8 cellular contexts compared by ENCODE assay signal in the genomic region with DNA sequence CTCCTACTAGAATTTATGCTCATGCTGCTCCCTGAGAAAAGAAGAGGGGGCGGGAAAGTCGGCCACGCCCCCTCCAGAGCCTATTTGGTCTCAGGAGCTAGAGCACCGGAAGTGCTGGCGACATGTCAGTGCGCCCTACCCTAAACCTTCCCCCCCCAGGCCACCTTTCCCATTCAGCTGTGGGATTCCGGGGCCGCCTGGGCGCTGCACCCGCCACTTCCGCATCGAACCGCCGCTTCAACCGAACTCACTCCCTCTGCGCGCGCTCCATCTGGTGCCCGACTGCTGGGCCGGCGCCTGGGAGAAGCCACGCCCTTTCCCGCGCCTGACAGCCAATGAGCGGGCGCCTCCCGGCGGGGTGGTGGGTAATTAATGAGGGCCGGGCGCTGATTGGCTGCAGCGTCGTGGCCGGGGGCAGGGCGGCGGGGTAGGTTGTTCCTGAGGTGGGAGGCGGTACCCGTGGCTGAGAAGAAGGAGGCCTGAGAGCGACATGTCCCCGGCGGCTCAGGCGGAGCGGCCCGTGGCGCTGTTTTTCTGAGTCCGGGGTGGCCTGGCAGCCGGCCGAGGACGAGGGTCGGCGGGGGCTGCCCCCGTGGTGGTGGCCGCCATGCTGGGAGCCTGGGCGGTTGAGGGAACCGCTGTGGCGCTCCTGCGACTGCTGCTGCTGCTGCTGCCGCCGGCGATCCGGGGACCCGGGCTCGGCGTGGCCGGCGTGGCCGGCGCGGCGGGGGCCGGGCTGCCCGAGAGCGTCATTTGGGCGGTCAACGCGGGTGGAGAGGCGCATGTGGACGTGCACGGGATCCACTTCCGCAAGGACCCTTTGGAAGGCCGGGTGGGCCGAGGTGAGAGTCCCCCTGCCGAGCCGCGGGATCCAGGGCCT. TPM values are rescaled to one million over a fixed set of nuclear protein-coding genes. Genes with fewer than 3 reads are reported as not detected.
DNase-seq lines count a peak whose midpoint lies in the region; ATAC-seq, FAIRE-seq and TF ChIP-seq lines count a peak whose summit lies in the region.

A gene with protein sequence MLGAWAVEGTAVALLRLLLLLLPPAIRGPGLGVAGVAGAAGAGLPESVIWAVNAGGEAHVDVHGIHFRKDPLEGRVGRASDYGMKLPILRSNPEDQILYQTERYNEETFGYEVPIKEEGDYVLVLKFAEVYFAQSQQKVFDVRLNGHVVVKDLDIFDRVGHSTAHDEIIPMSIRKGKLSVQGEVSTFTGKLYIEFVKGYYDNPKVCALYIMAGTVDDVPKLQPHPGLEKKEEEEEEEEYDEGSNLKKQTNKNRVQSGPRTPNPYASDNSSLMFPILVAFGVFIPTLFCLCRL (plus strand): TSS at position 460 of the 880 bp plus-strand sequence. CDS start 148 bp downstream, at position 608.

- peak; percentile 90 to 93 for ATAC-seq in natural killer cell treated with Interleukin-12 subunit alpha and Interleukin-12 subunit beta and Interleukin-15 and Interleukin-18, amount 100 ng/mL, for 72 hours
- peak; percentile 88 for ATAC-seq in stimulated activated naive CD8-positive, alpha-beta T cell treated with anti-CD3 and anti-CD28 coated beads, Interleukin-15, Interleukin-2, amounts not matched to agents 100 U/mL and 50 U/mL, for 24 hours

- no peaks in the 10 kb centered on the region for H3K36me3 Mint-ChIP-seq in natural killer cell treated with Interleukin-12 subunit alpha and Interleukin-12 subunit beta and Interleukin-15 and Interleukin-18, amount 100 ng/mL, for 72 hours

- H3K9ac ChIP-seq in ES-I3 (ENCODE audit: low read depth, low read length) (peak within 1 kb of the TSS; percentile 80), Loucy (ENCODE audit: low read depth, low read length, poor library complexity, severe bottlenecking) (peak within 1 kb of the TSS; percentile 96)

- FAIRE-seq in H54 (lab: Jason Lieb, UNC) = no peak

- no peaks in the 10 kb centered on the region for H3K9me3 ChIP-seq in ES-I3 (ENCODE audit: control insufficient read depth, insufficient read depth, low read length)
- no peaks in the 10 kb centered on the region for H3K9me3 ChIP-seq in Loucy (ENCODE audit: insufficient read depth, low read depth, low read length)

- peaks cover 45% of the 10 kb centered on the region for H4K20me1 ChIP-seq in Loucy (ENCODE audit: insufficient read depth, low read length, poor library complexity, severe bottlenecking)

- peak within 1 kb of the TSS; percentile 89 for H3K4me3 ChIP-seq in Loucy (ENCODE audit: low read length, poor library complexity, severe bottlenecking)

- no peaks in the 10 kb centered on the region for H3K9me3 Mint-ChIP-seq in natural killer cell treated with Interleukin-12 subunit alpha and Interleukin-12 subunit beta and Interleukin-15 and Interleukin-18, amount 100 ng/mL, for 72 hours

- H3K36me3 ChIP-seq in ES-I3 (ENCODE audit: insufficient read depth, low read length) (no peaks in the 10 kb centered on the region), Loucy (ENCODE audit: insufficient read depth, low read length) (no peaks in the 10 kb centered on the region)

- peak within 1 kb of the TSS; percentile 91 for H2AFZ ChIP-seq in Loucy (ENCODE audit: low read length)

- TF ChIP-seq CTCF in Loucy (conservative IDR thresholded peaks at IDR 0.05; ENCODE audit: low read length) = no peak

- H3K4me3 Mint-ChIP-seq in natural killer cell treated with Interleukin-12 subunit alpha and Interleukin-12 subunit beta and Interleukin-15 and Interleukin-18, amount 100 ng/mL, for 72 hours = peak within 1 kb of the TSS; percentile 89

- H3K27me3 Mint-ChIP-seq in natural killer cell treated with Interleukin-12 subunit alpha and Interleukin-12 subunit beta and Interleukin-15 and Interleukin-18, amount 100 ng/mL, for 72 hours = no peaks in the 10 kb centered on the region

- H3K27ac Mint-ChIP-seq in natural killer cell treated with Interleukin-12 subunit alpha and Interleukin-12 subunit beta and Interleukin-15 and Interleukin-18, amount 100 ng/mL, for 72 hours = peak within 1 kb of the TSS; percentile 84 to 90

- DNase-seq in H54 (ENCODE audit: insufficient read length, low spot score) (peak; percentile 95), fibroblast of peridontal ligament (ENCODE audit: extremely low read depth) (peak; percentile 96)
- peak; percentile 99 for DNase-seq in activated T-helper 9 cell treated with anti-CD3 and anti-CD28 coated beads, Interleukin-2, amount 50 U/mL, for 16 hours (ENCODE audit: low read depth)
- DNase-seq in natural killer cell treated with Interleukin-12 subunit alpha and Interleukin-12 subunit beta and Interleukin-15 and Interleukin-18, amount 100 ng/mL, for 72 hours (ENCODE audit: low spot score) = peak; percentile 100
- DNase-seq in stimulated activated naive CD8-positive, alpha-beta T cell treated with anti-CD3 and anti-CD28 coated beads, Interleukin-15, Interleukin-2, amounts not matched to agents 100 U/mL and 50 U/mL, for 24 hours = peak; percentile 99

- TF ChIP-seq POLR2A in H54 (IDR thresholded peaks at IDR 0.05; ENCODE audit: low read depth, low read length) = peak; percentile 88
- TF ChIP-seq POLR2A in Raji (IDR thresholded peaks at IDR 0.05; ENCODE audit: insufficient read depth, low read depth, low read length) = peak; percentile 88

- peaks cover 4% of the 10 kb centered on the region; the same call in 1 of the 2 replicates for H3F3A ChIP-seq in Loucy (ENCODE audit: low read depth)

- H3K79me2 ChIP-seq in Loucy (ENCODE audit: insufficient read depth, low read length) = peaks cover 50% of the 10 kb centered on the region

- peaks cover 31 to 33% of the 10 kb centered on the region in 2 donors for H3K4me1 Mint-ChIP-seq in natural killer cell treated with Interleukin-12 subunit alpha and Interleukin-12 subunit beta and Interleukin-15 and Interleukin-18, amount 100 ng/mL, for 72 hours (ENCODE audit: low read depth in 2 of 2)

- no peaks in the 10 kb centered on the region for H3K27me3 ChIP-seq in Loucy (ENCODE audit: insufficient read depth, low read length, poor library complexity, severe bottlenecking)

- no peaks in the 10 kb centered on the region for H3K9me2 ChIP-seq in Loucy (replicated peaks; ENCODE audit: low read depth, low read length)

- H3K4me1 ChIP-seq in ES-I3 (ENCODE audit: insufficient read depth, low read length) = peaks cover 25% of the 10 kb centered on the region
- H3K4me1 ChIP-seq in Loucy (ENCODE audit: insufficient read depth, low read length, poor library complexity, severe bottlenecking) = peaks cover 45% of the 10 kb centered on the region

- H3K4me2 ChIP-seq in Loucy (ENCODE audit: low read depth, low read length, poor library complexity, severe bottlenecking) = peak within 1 kb of the TSS; percentile 99

RNA-seq across cellular contexts. Expression of the gene that starts here (rescaled TPM):
- total RNA-seq in natural killer cell treated with Interleukin-12 subunit alpha and Interleukin-12 subunit beta and Interleukin-15 and Interleukin-18, amount 100 ng/mL, for 72 hours = 100 to 1,000 TPM; 115 to 158 TPM

Comparison
In these comparisons a context has a peak if more than half of its experiments do, and no peak if none do; other contexts are left out.
1. Peak in every context shown above with its lines: DNase-seq, ATAC-seq and H3K4me3 ChIP-seq.